Comparison of ENCODE assay signal across 1 cellular context in genomic region chr1:32538887-32539583, GRCh38.
A peak's percentile ranks its signal among the peaks of the same experiment; 100 is the strongest.
TF ChIP-seq lines count a peak whose summit lies in the region.

Gene ZBTB8A (plus strand): TSS chr1:32539427. CDS start chr1:32592932, 53,505 bp downstream.

TF ChIP-seq in HEK293, 187 proteins besides CTCF, POLR2A, EP300 and RAD21 (continued from another document):
- TF ChIP-seq ZBTB11 (tag by site-specific recombination; conservative IDR thresholded peaks at IDR 0.05; ENCODE audit: low read depth), result peak; percentile 68
- TF ChIP-seq ZNF169 (tag by site-specific recombination; IDR thresholded peaks at IDR 0.05), result no peak
- TF ChIP-seq ZSCAN30 (tag by site-specific recombination; IDR thresholded peaks at IDR 0.05), result no peak
- no peak for TF ChIP-seq HOXC10 (CRISPR knock-in tag; IDR thresholded peaks at IDR 0.05)
- no peak for TF ChIP-seq ZSCAN23 (tag by site-specific recombination; IDR thresholded peaks at IDR 0.05)
- TF ChIP-seq ZNF677 (tag by site-specific recombination; IDR thresholded peaks at IDR 0.05), result no peak
- no peak for TF ChIP-seq ZNF658 (tag by site-specific recombination; IDR thresholded peaks at IDR 0.05)
- TF ChIP-seq ZNF10 (tag by site-specific recombination; IDR thresholded peaks at IDR 0.05), result no peak
- peak; percentile 99 for TF ChIP-seq ZBTB8A (tag by site-specific recombination; IDR thresholded peaks at IDR 0.05)
- peak; percentile 99 for TF ChIP-seq ZNF692 (tag by site-specific recombination; IDR thresholded peaks at IDR 0.05)
- no peak for TF ChIP-seq ZNF404 (tag by site-specific recombination; IDR thresholded peaks at IDR 0.05)
- TF ChIP-seq ZBTB17 (tag by site-specific recombination; IDR thresholded peaks at IDR 0.05), result peak; percentile 53
- no peak for TF ChIP-seq ZNF664 (tag by site-specific recombination; IDR thresholded peaks at IDR 0.05)
- TF ChIP-seq ZNF302 (tag by site-specific recombination; IDR thresholded peaks at IDR 0.05; ENCODE audit: low read depth), result no peak
- TF ChIP-seq PRDM1 (tag by site-specific recombination; IDR thresholded peaks at IDR 0.05), result no peak
- no peak for TF ChIP-seq ZNF530 (tag by site-specific recombination; IDR thresholded peaks at IDR 0.05; ENCODE audit: low read depth)
- peak; percentile 96 for TF ChIP-seq ZNF335 (tag by site-specific recombination; conservative IDR thresholded peaks at IDR 0.05)
- no peak for TF ChIP-seq ZNF2 (tag by site-specific recombination; IDR thresholded peaks at IDR 0.05)
- no peak for TF ChIP-seq ZNF623 (tag by site-specific recombination; IDR thresholded peaks at IDR 0.05)
- 0 out of 2 replicates have a peak, but pooled peaks have one; percentile 10 for TF ChIP-seq GFI1B (tag by site-specific recombination; IDR thresholded peaks at IDR 0.05)
- TF ChIP-seq ZNF23 (tag by site-specific recombination; IDR thresholded peaks at IDR 0.05; ENCODE audit: borderline replicate concordance), result no peak
- TF ChIP-seq ZNF747 (tag by site-specific recombination; IDR thresholded peaks at IDR 0.05), result no peak
- TF ChIP-seq ZNF362 (tag by site-specific recombination; IDR thresholded peaks at IDR 0.05), result no peak
- TF ChIP-seq HOXA7 (CRISPR knock-in tag; IDR thresholded peaks at IDR 0.05; ENCODE audit: borderline replicate concordance), result no peak
- TF ChIP-seq KLF17 (tag by site-specific recombination; IDR thresholded peaks at IDR 0.05), result no peak
- TF ChIP-seq ZBTB26 (tag by site-specific recombination; optimal IDR thresholded peaks at IDR 0.05), result peak; percentile 40
- TF ChIP-seq ZNF626 (tag by site-specific recombination; IDR thresholded peaks at IDR 0.05), result no peak
- TF ChIP-seq ZNF555 (tag by site-specific recombination; conservative IDR thresholded peaks at IDR 0.05), result no peak
- TF ChIP-seq ZBTB48 (tag by site-specific recombination; IDR thresholded peaks at IDR 0.05), result no peak
- no peak for TF ChIP-seq REST (tag by site-specific recombination; IDR thresholded peaks at IDR 0.05)
- TF ChIP-seq ZNF843 (tag by site-specific recombination; IDR thresholded peaks at IDR 0.05), result no peak
- TF ChIP-seq ZNF391 (tag by site-specific recombination; IDR thresholded peaks at IDR 0.05; ENCODE audit: borderline replicate concordance, low read depth), result no peak
- TF ChIP-seq KLF9 (tag by site-specific recombination; IDR thresholded peaks at IDR 0.05; ENCODE audit: low read depth), result no peak
- no peak for TF ChIP-seq ZNF510 (tag by site-specific recombination; IDR thresholded peaks at IDR 0.05; ENCODE audit: insufficient replicate concordance)
- TF ChIP-seq BCL11A (tag by site-specific recombination; IDR thresholded peaks at IDR 0.05; ENCODE audit: low read depth), result no peak
- TF ChIP-seq ZNF112 (tag by site-specific recombination; IDR thresholded peaks at IDR 0.05), result no peak
- TF ChIP-seq SCRT2 (tag by site-specific recombination; IDR thresholded peaks at IDR 0.05), result no peak
- TF ChIP-seq SETDB1 (IDR thresholded peaks at IDR 0.05; ENCODE audit: insufficient read length, low read length), result no peak
- TF ChIP-seq ZNF138 (tag by site-specific recombination; IDR thresholded peaks at IDR 0.05; ENCODE audit: borderline replicate concordance), result no peak
- no peak for TF ChIP-seq ZNF571 (tag by site-specific recombination; IDR thresholded peaks at IDR 0.05)
- TF ChIP-seq ZNF132 (tag by site-specific recombination; IDR thresholded peaks at IDR 0.05; ENCODE audit: borderline replicate concordance), result no peak
- TF ChIP-seq ZNF585B (tag by site-specific recombination; IDR thresholded peaks at IDR 0.05), result no peak
- TF ChIP-seq MYNN (tag by site-specific recombination; IDR thresholded peaks at IDR 0.05; ENCODE audit: borderline replicate concordance), result no peak
- TF ChIP-seq ZNF548 (tag by site-specific recombination; IDR thresholded peaks at IDR 0.05), result no peak
- TF ChIP-seq, protein P1, sequence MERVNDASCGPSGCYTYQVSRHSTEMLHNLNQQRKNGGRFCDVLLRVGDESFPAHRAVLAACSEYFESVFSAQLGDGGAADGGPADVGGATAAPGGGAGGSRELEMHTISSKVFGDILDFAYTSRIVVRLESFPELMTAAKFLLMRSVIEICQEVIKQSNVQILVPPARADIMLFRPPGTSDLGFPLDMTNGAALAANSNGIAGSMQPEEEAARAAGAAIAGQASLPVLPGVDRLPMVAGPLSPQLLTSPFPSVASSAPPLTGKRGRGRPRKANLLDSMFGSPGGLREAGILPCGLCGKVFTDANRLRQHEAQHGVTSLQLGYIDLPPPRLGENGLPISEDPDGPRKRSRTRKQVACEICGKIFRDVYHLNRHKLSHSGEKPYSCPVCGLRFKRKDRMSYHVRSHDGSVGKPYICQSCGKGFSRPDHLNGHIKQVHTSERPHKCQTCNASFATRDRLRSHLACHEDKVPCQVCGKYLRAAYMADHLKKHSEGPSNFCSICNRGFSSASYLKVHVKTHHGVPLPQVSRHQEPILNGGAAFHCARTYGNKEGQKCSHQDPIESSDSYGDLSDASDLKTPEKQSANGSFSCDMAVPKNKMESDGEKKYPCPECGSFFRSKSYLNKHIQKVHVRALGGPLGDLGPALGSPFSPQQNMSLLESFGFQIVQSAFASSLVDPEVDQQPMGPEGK (tag by site-specific recombination; IDR thresholded peaks at IDR 0.05), result peak; percentile 74
- TF ChIP-seq ZNF366 (tag by site-specific recombination; conservative IDR thresholded peaks at IDR 0.05), result peak; percentile 56; the same call in 1 of the 2 replicates
- TF ChIP-seq REPIN1 (tag by site-specific recombination; IDR thresholded peaks at IDR 0.05; ENCODE audit: low read depth), result no peak
- TF ChIP-seq ZNF354C (tag by site-specific recombination; IDR thresholded peaks at IDR 0.05; ENCODE audit: borderline replicate concordance, low read depth), result no peak
- no peak for TF ChIP-seq ZNF830 (tag by site-specific recombination; IDR thresholded peaks at IDR 0.05; ENCODE audit: low read depth)
- no peak for TF ChIP-seq ZNF157 (tag by site-specific recombination; IDR thresholded peaks at IDR 0.05)
- peak; percentile 73 for TF ChIP-seq EGR2 (tag by site-specific recombination; IDR thresholded peaks at IDR 0.05; ENCODE audit: low read depth)
- no peak for TF ChIP-seq ZNF175 (tag by site-specific recombination; IDR thresholded peaks at IDR 0.05)
